ENCODE assay signal across 1 cellular context in the genomic region with DNA sequence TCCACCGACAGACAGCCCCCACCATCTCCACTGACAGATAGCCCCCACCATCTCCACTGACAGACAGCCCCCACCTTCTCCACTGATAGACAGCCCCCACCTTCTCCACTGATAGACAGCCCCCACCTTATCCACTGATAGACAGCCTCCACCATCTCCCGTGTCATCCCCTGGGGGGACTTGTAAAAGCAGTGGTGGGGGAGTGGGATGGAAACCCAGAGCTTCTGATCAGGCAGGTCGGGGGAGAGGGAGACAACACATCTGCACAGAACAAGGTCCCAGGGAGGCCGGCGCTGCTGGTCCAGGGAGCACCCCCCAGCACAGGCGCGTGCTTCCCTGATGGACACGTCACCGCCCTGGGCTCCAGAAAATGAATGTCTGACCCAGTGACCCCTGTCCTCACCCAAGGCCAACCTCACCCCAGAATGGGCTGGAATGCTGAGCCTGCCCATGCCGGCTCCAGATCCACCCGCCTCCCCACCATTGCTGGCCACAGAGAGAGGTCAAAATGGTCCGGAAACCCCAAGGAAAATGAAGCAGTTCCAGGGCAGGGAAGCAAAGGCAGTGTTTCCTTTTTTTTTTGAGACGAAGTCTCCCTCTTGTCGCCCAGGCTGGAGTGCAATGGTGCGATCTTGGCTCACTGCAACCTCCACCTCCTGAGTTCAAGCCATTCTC.
TF ChIP-seq lines count a peak whose summit lies in the region.

No MANE protein-coding gene starts in this region.

TF ChIP-seq in HepG2, 621 proteins besides CTCF, POLR2A, EP300 and RAD21 (continued from another document):
- TF ChIP-seq, protein P1, sequence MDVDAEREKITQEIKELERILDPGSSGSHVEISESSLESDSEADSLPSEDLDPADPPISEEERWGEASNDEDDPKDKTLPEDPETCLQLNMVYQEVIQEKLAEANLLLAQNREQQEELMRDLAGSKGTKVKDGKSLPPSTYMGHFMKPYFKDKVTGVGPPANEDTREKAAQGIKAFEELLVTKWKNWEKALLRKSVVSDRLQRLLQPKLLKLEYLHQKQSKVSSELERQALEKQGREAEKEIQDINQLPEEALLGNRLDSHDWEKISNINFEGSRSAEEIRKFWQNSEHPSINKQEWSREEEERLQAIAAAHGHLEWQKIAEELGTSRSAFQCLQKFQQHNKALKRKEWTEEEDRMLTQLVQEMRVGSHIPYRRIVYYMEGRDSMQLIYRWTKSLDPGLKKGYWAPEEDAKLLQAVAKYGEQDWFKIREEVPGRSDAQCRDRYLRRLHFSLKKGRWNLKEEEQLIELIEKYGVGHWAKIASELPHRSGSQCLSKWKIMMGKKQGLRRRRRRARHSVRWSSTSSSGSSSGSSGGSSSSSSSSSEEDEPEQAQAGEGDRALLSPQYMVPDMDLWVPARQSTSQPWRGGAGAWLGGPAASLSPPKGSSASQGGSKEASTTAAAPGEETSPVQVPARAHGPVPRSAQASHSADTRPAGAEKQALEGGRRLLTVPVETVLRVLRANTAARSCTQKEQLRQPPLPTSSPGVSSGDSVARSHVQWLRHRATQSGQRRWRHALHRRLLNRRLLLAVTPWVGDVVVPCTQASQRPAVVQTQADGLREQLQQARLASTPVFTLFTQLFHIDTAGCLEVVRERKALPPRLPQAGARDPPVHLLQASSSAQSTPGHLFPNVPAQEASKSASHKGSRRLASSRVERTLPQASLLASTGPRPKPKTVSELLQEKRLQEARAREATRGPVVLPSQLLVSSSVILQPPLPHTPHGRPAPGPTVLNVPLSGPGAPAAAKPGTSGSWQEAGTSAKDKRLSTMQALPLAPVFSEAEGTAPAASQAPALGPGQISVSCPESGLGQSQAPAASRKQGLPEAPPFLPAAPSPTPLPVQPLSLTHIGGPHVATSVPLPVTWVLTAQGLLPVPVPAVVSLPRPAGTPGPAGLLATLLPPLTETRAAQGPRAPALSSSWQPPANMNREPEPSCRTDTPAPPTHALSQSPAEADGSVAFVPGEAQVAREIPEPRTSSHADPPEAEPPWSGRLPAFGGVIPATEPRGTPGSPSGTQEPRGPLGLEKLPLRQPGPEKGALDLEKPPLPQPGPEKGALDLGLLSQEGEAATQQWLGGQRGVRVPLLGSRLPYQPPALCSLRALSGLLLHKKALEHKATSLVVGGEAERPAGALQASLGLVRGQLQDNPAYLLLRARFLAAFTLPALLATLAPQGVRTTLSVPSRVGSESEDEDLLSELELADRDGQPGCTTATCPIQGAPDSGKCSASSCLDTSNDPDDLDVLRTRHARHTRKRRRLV (CRISPR knock-in tag; IDR thresholded peaks at IDR 0.05), result peak; percentile 35; the same call in 1 of the 2 replicates
- TF ChIP-seq ZNF605 (CRISPR knock-in tag; IDR thresholded peaks at IDR 0.05) (0 out of 2 replicates have a peak, but pooled peaks have one; percentile 11), ZNF567 (CRISPR knock-in tag; IDR thresholded peaks at IDR 0.05; ENCODE audit: borderline replicate concordance) (0 out of 2 replicates have a peak, but pooled peaks have one; percentile 33), ZNF629 (CRISPR knock-in tag; conservative IDR thresholded peaks at IDR 0.05) (0 out of 2 replicates have a peak, but pooled peaks have one; percentile 28), NFIB (CRISPR knock-in tag; IDR thresholded peaks at IDR 0.05; ENCODE audit: borderline replicate concordance) (0 out of 2 replicates have a peak, but pooled peaks have one; percentile 6)
